8 cellular contexts compared by ENCODE assay signal in genomic region chr19:1016647-1017114, GRCh38. TPM values are rescaled to one million over a fixed set of nuclear protein-coding genes. Genes with fewer than 3 reads are reported as not detected.
A peak's percentile ranks its signal among the peaks of the same experiment; 100 is the strongest.
DNase-seq lines count a peak whose midpoint lies in the region; ATAC-seq lines count a peak whose summit lies in the region.

No MANE protein-coding gene starts in this region.

- H3K4me1 Mint-ChIP-seq in T-helper 1 cell treated with Interleukin-12 subunit alpha and Interleukin-12 subunit beta and Interleukin-4 antibody, amounts not matched to agents 30 μg/mL and 1 μg/mL, for 36 hours (ENCODE audit: low read depth) = peaks cover 26% of the 10 kb centered on the region
- peaks cover 39% of the 10 kb centered on the region for H3K4me1 Mint-ChIP-seq in activated CD8-positive, alpha-beta T cell treated with anti-CD3 and anti-CD28 coated beads, Interleukin-2, amount 10 ng/mL, durations not matched to agents 7 days and 5 days (ENCODE audit: low read depth)
- peaks cover 56% of the 10 kb centered on the region for H3K4me1 Mint-ChIP-seq in stimulated activated effector memory CD8-positive, alpha-beta T cell treated with anti-CD3 and anti-CD28 coated beads, Interleukin-12 subunit alpha, Interleukin-12 subunit beta, amount 100 ng/mL, for 72 hours

- POLR2A ChIA-PET in activated CD8-positive, alpha-beta T cell treated with anti-CD3 and anti-CD28 coated beads, Interleukin-2, amount 10 ng/mL, durations not matched to agents 7 days and 5 days (lab: Charles Lee) = no interaction called here

- peak overlapping the region; percentile 31 for H3K27ac Mint-ChIP-seq in T-helper 1 cell treated with Interleukin-12 subunit alpha and Interleukin-12 subunit beta and Interleukin-4 antibody, amounts not matched to agents 30 μg/mL and 1 μg/mL, for 36 hours
- H3K27ac Mint-ChIP-seq in activated CD8-positive, alpha-beta T cell treated with anti-CD3 and anti-CD28 coated beads, Interleukin-2, amount 10 ng/mL, durations not matched to agents 7 days and 5 days = peak overlapping the region; percentile 63
- H3K27ac Mint-ChIP-seq in stimulated activated effector memory CD8-positive, alpha-beta T cell treated with anti-CD3 and anti-CD28 coated beads, Interleukin-12 subunit alpha, Interleukin-12 subunit beta, amount 100 ng/mL, for 72 hours = peak overlapping the region; percentile 91

- H3K4me1 ChIP-seq in iPS-20b (ENCODE audit: insufficient read depth, low read length) = peaks cover 9% of the 10 kb centered on the region

- no peak overlapping the region for H3K4me3 Mint-ChIP-seq in T-helper 1 cell treated with Interleukin-12 subunit alpha and Interleukin-12 subunit beta and Interleukin-4 antibody, amounts not matched to agents 30 μg/mL and 1 μg/mL, for 36 hours
- no peak overlapping the region for H3K4me3 Mint-ChIP-seq in activated CD8-positive, alpha-beta T cell treated with anti-CD3 and anti-CD28 coated beads, Interleukin-2, amount 10 ng/mL, durations not matched to agents 7 days and 5 days
- H3K4me3 Mint-ChIP-seq in stimulated activated effector memory CD8-positive, alpha-beta T cell treated with anti-CD3 and anti-CD28 coated beads, Interleukin-12 subunit alpha, Interleukin-12 subunit beta, amount 100 ng/mL, for 72 hours = peak overlapping the region; percentile 93

- H3K9me3 ChIP-seq in iPS-20b (ENCODE audit: insufficient read depth, low read depth, low read length) = no peaks in the 10 kb centered on the region

- peaks cover 30% of the 10 kb centered on the region for H3K36me3 ChIP-seq in iPS-20b (ENCODE audit: insufficient read depth, low read depth, low read length)

- DNase-seq in T-helper 1 cell (no peak), T-helper 9 cell (no peak), DMS153 (lab: John Stamatoyannopoulos, UW) (no peak)
- DNase-seq in activated CD8-positive, alpha-beta T cell treated with anti-CD3 and anti-CD28 coated beads, Interleukin-2, amount 10 ng/mL, durations not matched to agents 7 days and 5 days = no peak
- no peak for DNase-seq in stimulated activated effector memory CD8-positive, alpha-beta T cell treated with anti-CD3 and anti-CD28 coated beads, Interleukin-12 subunit alpha, Interleukin-12 subunit beta, amount 100 ng/mL, for 72 hours (ENCODE audit: low spot score in 2 of 2)

- peak overlapping the region; percentile 56 for H3K27ac ChIP-seq in iPS-20b (ENCODE audit: low read length)

- CTCF ChIA-PET in activated CD8-positive, alpha-beta T cell treated with anti-CD3 and anti-CD28 coated beads, Interleukin-2, amount 10 ng/mL, durations not matched to agents 7 days and 5 days (lab: Charles Lee) = no interaction called here

- ATAC-seq in activated CD8-positive, alpha-beta T cell treated with anti-CD3 and anti-CD28 coated beads, Interleukin-2, amount 10 ng/mL, durations not matched to agents 7 days and 5 days = no peak
- ATAC-seq in stimulated activated effector memory CD8-positive, alpha-beta T cell treated with anti-CD3 and anti-CD28 coated beads, Interleukin-12 subunit alpha, Interleukin-12 subunit beta, amount 100 ng/mL, for 72 hours = no peak
- no peak for ATAC-seq in HG03108 (IDR thresholded peaks at IDR 0.05; ENCODE audit: unreplicated experiment)

- no peaks in the 10 kb centered on the region for H3K9me3 Mint-ChIP-seq in T-helper 1 cell treated with Interleukin-12 subunit alpha and Interleukin-12 subunit beta and Interleukin-4 antibody, amounts not matched to agents 30 μg/mL and 1 μg/mL, for 36 hours
- H3K9me3 Mint-ChIP-seq in activated CD8-positive, alpha-beta T cell treated with anti-CD3 and anti-CD28 coated beads, Interleukin-2, amount 10 ng/mL, durations not matched to agents 7 days and 5 days (ENCODE audit: insufficient read depth) = no peaks in the 10 kb centered on the region
- no peaks in the 10 kb centered on the region for H3K9me3 Mint-ChIP-seq in stimulated activated effector memory CD8-positive, alpha-beta T cell treated with anti-CD3 and anti-CD28 coated beads, Interleukin-12 subunit alpha, Interleukin-12 subunit beta, amount 100 ng/mL, for 72 hours

- no peaks in the 10 kb centered on the region for H3K27me3 ChIP-seq in iPS-20b (ENCODE audit: insufficient read depth, low read length)

- H3K4me3 ChIP-seq in iPS-20b (ENCODE audit: low read length) = peak overlapping the region; percentile 35; the same call in 1 of the 2 replicates

- no peak overlapping the region for H3K9ac ChIP-seq in iPS-20b (ENCODE audit: low read depth, low read length)

- H3K36me3 Mint-ChIP-seq in T-helper 1 cell treated with Interleukin-12 subunit alpha and Interleukin-12 subunit beta and Interleukin-4 antibody, amounts not matched to agents 30 μg/mL and 1 μg/mL, for 36 hours (ENCODE audit: low read depth) = peaks cover 5% of the 10 kb centered on the region
- peaks cover 18% of the 10 kb centered on the region for H3K36me3 Mint-ChIP-seq in activated CD8-positive, alpha-beta T cell treated with anti-CD3 and anti-CD28 coated beads, Interleukin-2, amount 10 ng/mL, durations not matched to agents 7 days and 5 days (ENCODE audit: low read depth)
- peaks cover 71% of the 10 kb centered on the region for H3K36me3 Mint-ChIP-seq in stimulated activated effector memory CD8-positive, alpha-beta T cell treated with anti-CD3 and anti-CD28 coated beads, Interleukin-12 subunit alpha, Interleukin-12 subunit beta, amount 100 ng/mL, for 72 hours

- no peaks in the 10 kb centered on the region for H3K27me3 Mint-ChIP-seq in T-helper 1 cell treated with Interleukin-12 subunit alpha and Interleukin-12 subunit beta and Interleukin-4 antibody, amounts not matched to agents 30 μg/mL and 1 μg/mL, for 36 hours (ENCODE audit: low read depth)
- H3K27me3 Mint-ChIP-seq in activated CD8-positive, alpha-beta T cell treated with anti-CD3 and anti-CD28 coated beads, Interleukin-2, amount 10 ng/mL, durations not matched to agents 7 days and 5 days (ENCODE audit: low read depth) = no peaks in the 10 kb centered on the region

RNA-seq across cellular contexts. Expression of gene TMEM259, which starts 4.2 kb away (rescaled TPM):
- 100 to 1,000 TPM; 153 to 160 TPM for total RNA-seq in activated CD8-positive, alpha-beta T cell treated with anti-CD3 and anti-CD28 coated beads, Interleukin-2, amount 10 ng/mL, durations not matched to agents 7 days and 5 days

RNA-seq across cellular contexts. Expression of gene RNU6-2, which starts 4.6 kb away (rescaled TPM):
- not detected for total RNA-seq in activated CD8-positive, alpha-beta T cell treated with anti-CD3 and anti-CD28 coated beads, Interleukin-2, amount 10 ng/mL, durations not matched to agents 7 days and 5 days

RNA-seq across cellular contexts. Expression of gene CNN2, which starts 9.7 kb away (rescaled TPM):
- 100 to 1,000 TPM; 417 to 455 TPM for total RNA-seq in activated CD8-positive, alpha-beta T cell treated with anti-CD3 and anti-CD28 coated beads, Interleukin-2, amount 10 ng/mL, durations not matched to agents 7 days and 5 days

RNA-seq across cellular contexts. Expression of gene GRIN3B, which starts 16.5 kb away (rescaled TPM):
- total RNA-seq in activated CD8-positive, alpha-beta T cell treated with anti-CD3 and anti-CD28 coated beads, Interleukin-2, amount 10 ng/mL, durations not matched to agents 7 days and 5 days = not detected

RNA-seq across cellular contexts. Expression of gene ABCA7, which starts 23.2 kb away (rescaled TPM):
- 10 to 100 TPM; 76.6 to 77.5 TPM for total RNA-seq in activated CD8-positive, alpha-beta T cell treated with anti-CD3 and anti-CD28 coated beads, Interleukin-2, amount 10 ng/mL, durations not matched to agents 7 days and 5 days

Comparison
In these comparisons a context has a peak if more than half of its experiments do, and no peak if none do; other contexts are left out.
1. H3K27ac Mint-ChIP-seq: peak in every context shown above with its lines; median percentile 91 in stimulated activated effector memory CD8-positive, alpha-beta T cell treated with anti-CD3 and anti-CD28 coated beads, Interleukin-12 subunit alpha, Interleukin-12 subunit beta, amount 100 ng/mL, for 72 hours; 63 in activated CD8-positive, alpha-beta T cell treated with anti-CD3 and anti-CD28 coated beads, Interleukin-2, amount 10 ng/mL, durations not matched to agents 7 days and 5 days; 31 in T-helper 1 cell treated with Interleukin-12 subunit alpha and Interleukin-12 subunit beta and Interleukin-4 antibody, amounts not matched to agents 30 μg/mL and 1 μg/mL, for 36 hours.